Comparison of ENCODE assay signal across 1 cellular context in genomic region chr17:75557075-75557851, GRCh38.
TF ChIP-seq lines count a peak whose summit lies in the region.

No MANE protein-coding gene starts in this region.

TF ChIP-seq in HepG2, 621 proteins besides CTCF, POLR2A, EP300 and RAD21 (continued from another document and continues in another):
- TF ChIP-seq, protein P1, sequence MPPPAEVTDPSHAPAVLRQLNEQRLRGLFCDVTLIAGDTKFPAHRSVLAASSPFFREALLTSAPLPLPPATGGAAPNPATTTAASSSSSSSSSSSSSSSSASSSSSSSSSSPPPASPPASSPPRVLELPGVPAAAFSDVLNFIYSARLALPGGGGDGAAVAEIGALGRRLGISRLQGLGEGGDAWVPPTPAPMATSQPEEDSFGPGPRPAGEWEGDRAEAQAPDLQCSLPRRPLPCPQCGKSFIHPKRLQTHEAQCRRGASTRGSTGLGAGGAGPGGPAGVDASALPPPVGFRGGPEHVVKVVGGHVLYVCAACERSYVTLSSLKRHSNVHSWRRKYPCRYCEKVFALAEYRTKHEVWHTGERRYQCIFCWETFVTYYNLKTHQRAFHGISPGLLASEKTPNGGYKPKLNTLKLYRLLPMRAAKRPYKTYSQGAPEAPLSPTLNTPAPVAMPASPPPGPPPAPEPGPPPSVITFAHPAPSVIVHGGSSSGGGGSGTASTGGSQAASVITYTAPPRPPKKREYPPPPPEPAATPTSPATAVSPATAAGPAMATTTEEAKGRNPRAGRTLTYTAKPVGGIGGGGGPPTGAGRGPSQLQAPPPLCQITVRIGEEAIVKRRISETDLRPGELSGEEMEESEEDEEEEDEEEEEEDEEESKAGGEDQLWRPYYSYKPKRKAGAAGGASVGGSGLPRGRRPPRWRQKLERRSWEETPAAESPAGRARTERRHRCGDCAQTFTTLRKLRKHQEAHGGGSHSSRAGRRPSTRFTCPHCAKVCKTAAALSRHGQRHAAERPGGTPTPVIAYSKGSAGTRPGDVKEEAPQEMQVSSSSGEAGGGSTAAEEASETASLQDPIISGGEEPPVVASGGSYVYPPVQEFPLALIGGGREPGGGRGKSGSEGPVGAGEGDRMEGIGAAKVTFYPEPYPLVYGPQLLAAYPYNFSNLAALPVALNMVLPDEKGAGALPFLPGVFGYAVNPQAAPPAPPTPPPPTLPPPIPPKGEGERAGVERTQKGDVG (CRISPR knock-in tag; IDR thresholded peaks at IDR 0.05; ENCODE audit: borderline replicate concordance), result peak; percentile 91; the same call in 1 of the 2 replicates
- TF ChIP-seq ZNF18 (CRISPR knock-in tag; IDR thresholded peaks at IDR 0.05; ENCODE audit: insufficient replicate concordance), result no peak
- TF ChIP-seq ZNF337 (CRISPR knock-in tag; IDR thresholded peaks at IDR 0.05; ENCODE audit: borderline replicate concordance, low read depth), result peak; percentile 63; the same call in 1 of the 2 replicates
- no peak; the same call in 1 of the 2 replicates for TF ChIP-seq ZNF569 (CRISPR knock-in tag; IDR thresholded peaks at IDR 0.05; ENCODE audit: borderline replicate concordance)
- no peak for TF ChIP-seq ZNF326 (CRISPR knock-in tag; IDR thresholded peaks at IDR 0.05; ENCODE audit: borderline replicate concordance)
- TF ChIP-seq, protein P2, sequence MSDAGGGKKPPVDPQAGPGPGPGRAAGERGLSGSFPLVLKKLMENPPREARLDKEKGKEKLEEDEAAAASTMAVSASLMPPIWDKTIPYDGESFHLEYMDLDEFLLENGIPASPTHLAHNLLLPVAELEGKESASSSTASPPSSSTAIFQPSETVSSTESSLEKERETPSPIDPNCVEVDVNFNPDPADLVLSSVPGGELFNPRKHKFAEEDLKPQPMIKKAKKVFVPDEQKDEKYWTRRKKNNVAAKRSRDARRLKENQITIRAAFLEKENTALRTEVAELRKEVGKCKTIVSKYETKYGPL (CRISPR knock-in tag; IDR thresholded peaks at IDR 0.05), result no peak
- peak; percentile 90 for TF ChIP-seq FOXP4 (CRISPR knock-in tag; IDR thresholded peaks at IDR 0.05)
- no peak for TF ChIP-seq ZNF781 (CRISPR knock-in tag; IDR thresholded peaks at IDR 0.05; ENCODE audit: borderline replicate concordance, not compliant biosample characterization)
- peak; percentile 83; the same call in 1 of the 2 replicates for TF ChIP-seq ZNF547 (CRISPR knock-in tag; IDR thresholded peaks at IDR 0.05)
- peak; percentile 53; the same call in 1 of the 2 replicates for TF ChIP-seq FOXJ3 (CRISPR knock-in tag; IDR thresholded peaks at IDR 0.05; ENCODE audit: borderline replicate concordance)
- TF ChIP-seq CSRNP1 (CRISPR knock-in tag; IDR thresholded peaks at IDR 0.05), result peak; percentile 99
- TF ChIP-seq, protein P3, sequence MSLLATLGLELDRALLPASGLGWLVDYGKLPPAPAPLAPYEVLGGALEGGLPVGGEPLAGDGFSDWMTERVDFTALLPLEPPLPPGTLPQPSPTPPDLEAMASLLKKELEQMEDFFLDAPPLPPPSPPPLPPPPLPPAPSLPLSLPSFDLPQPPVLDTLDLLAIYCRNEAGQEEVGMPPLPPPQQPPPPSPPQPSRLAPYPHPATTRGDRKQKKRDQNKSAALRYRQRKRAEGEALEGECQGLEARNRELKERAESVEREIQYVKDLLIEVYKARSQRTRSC (CRISPR knock-in tag; IDR thresholded peaks at IDR 0.05; ENCODE audit: low read depth), result no peak
- TF ChIP-seq ZFP62 (CRISPR knock-in tag; IDR thresholded peaks at IDR 0.05), result no peak
- TF ChIP-seq HOXA7 (CRISPR knock-in tag; IDR thresholded peaks at IDR 0.05), result no peak
- no peak for TF ChIP-seq ZNF597 (CRISPR knock-in tag; IDR thresholded peaks at IDR 0.05)
- TF ChIP-seq, protein P4, sequence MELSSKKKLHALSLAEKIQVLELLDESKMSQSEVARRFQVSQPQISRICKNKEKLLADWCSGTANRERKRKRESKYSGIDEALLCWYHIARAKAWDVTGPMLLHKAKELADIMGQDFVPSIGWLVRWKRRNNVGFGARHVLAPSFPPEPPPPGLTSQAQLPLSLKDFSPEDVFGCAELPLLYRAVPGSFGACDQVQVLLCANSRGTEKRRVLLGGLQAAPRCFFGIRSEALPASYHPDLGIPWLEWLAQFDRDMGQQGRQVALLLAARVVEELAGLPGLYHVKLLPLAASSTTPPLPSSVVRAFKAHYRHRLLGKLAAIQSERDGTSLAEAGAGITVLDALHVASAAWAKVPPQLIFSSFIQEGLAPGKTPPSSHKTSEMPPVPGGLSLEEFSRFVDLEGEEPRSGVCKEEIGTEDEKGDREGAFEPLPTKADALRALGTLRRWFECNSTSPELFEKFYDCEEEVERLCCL (CRISPR knock-in tag; IDR thresholded peaks at IDR 0.05; ENCODE audit: borderline replicate concordance), result no peak
- TF ChIP-seq GFI1 (CRISPR knock-in tag; IDR thresholded peaks at IDR 0.05; ENCODE audit: borderline replicate concordance), result peak; percentile 77; the same call in 1 of the 2 replicates
- TF ChIP-seq, protein P5, sequence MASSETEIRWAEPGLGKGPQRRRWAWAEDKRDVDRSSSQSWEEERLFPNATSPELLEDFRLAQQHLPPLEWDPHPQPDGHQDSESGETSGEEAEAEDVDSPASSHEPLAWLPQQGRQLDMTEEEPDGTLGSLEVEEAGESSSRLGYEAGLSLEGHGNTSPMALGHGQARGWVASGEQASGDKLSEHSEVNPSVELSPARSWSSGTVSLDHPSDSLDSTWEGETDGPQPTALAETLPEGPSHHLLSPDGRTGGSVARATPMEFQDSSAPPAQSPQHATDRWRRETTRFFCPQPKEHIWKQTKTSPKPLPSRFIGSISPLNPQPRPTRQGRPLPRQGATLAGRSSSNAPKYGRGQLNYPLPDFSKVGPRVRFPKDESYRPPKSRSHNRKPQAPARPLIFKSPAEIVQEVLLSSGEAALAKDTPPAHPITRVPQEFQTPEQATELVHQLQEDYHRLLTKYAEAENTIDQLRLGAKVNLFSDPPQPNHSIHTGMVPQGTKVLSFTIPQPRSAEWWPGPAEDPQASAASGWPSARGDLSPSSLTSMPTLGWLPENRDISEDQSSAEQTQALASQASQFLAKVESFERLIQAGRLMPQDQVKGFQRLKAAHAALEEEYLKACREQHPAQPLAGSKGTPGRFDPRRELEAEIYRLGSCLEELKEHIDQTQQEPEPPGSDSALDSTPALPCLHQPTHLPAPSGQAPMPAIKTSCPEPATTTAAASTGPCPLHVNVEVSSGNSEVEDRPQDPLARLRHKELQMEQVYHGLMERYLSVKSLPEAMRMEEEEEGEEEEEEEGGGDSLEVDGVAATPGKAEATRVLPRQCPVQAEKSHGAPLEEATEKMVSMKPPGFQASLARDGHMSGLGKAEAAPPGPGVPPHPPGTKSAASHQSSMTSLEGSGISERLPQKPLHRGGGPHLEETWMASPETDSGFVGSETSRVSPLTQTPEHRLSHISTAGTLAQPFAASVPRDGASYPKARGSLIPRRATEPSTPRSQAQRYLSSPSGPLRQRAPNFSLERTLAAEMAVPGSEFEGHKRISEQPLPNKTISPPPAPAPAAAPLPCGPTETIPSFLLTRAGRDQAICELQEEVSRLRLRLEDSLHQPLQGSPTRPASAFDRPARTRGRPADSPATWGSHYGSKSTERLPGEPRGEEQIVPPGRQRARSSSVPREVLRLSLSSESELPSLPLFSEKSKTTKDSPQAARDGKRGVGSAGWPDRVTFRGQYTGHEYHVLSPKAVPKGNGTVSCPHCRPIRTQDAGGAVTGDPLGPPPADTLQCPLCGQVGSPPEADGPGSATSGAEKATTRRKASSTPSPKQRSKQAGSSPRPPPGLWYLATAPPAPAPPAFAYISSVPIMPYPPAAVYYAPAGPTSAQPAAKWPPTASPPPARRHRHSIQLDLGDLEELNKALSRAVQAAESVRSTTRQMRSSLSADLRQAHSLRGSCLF (CRISPR knock-in tag; IDR thresholded peaks at IDR 0.05; ENCODE audit: borderline replicate concordance), result no peak
- peak in 1 of 2 experiments; percentile 56; a peak in 1 of 4 replicates for TF ChIP-seq REST (IDR thresholded peaks at IDR 0.05; ENCODE audit: borderline replicate concordance in 1 of 2, low read depth in 1 of 2, low read length in 2 of 2)
- no peak for TF ChIP-seq RARG (CRISPR knock-in tag; IDR thresholded peaks at IDR 0.05; ENCODE audit: low read depth)
- TF ChIP-seq GZF1 (CRISPR knock-in tag; IDR thresholded peaks at IDR 0.05), result no peak
- TF ChIP-seq ZNF567 (CRISPR knock-in tag; IDR thresholded peaks at IDR 0.05; ENCODE audit: borderline replicate concordance), result peak; percentile 96
- TF ChIP-seq PRDM4 (CRISPR knock-in tag; IDR thresholded peaks at IDR 0.05; ENCODE audit: borderline replicate concordance), result no peak
